In genomic region chrX:19760345-19760744, GRCh38 we compare ENCODE assay signal across 21 cellular contexts.
DNase-seq lines count a peak whose midpoint lies in the region; ATAC-seq and TF ChIP-seq lines count a peak whose summit lies in the region.
"Had no signal": no experiment of that assay in that cellular context is flagged by ENCODE, and none has a peak within 500 bp of the region (broad histone marks: within the 10 kb centered on the region; RNA-seq: fewer than 3 reads in every experiment).

No MANE protein-coding gene starts in this region.

- no peak overlapping the region for H2AFZ ChIP-seq in mesenchymal stem cell (ENCODE audit: low read depth, low read length)

- H3K27me3 ChIP-seq in CD4-positive, CD25-positive, alpha-beta regulatory T cell (ENCODE audit: control insufficient read depth, insufficient read depth, low read length): no peaks in the 10 kb centered on the region
- H3K27me3 ChIP-seq in mesenchymal stem cell (ENCODE audit: control insufficient read depth in 1 of 2, insufficient read depth in 1 of 2, low read length in 2 of 2) (no peaks in the 10 kb centered on the region), tibial nerve (no peaks in the 10 kb centered on the region)
- H3K27me3 ChIP-seq: adrenal gland, ovary, tibial artery had no signal

- no peak overlapping the region for H3K9ac ChIP-seq in mesenchymal stem cell (ENCODE audit: low read length)

- no peak overlapping the region for H2BK15ac ChIP-seq in mesenchymal stem cell (ENCODE audit: low read depth, poor library complexity, severe bottlenecking)

- no peak overlapping the region for H3K4ac ChIP-seq in mesenchymal stem cell (ENCODE audit: low read depth in 1 of 2, low read length in 2 of 2)

- no peak overlapping the region for H3K14ac ChIP-seq in mesenchymal stem cell (ENCODE audit: low read length in 2 of 2)

- peaks cover 26 to 84% (median 50%) of the 10 kb centered on the region in 4 donors for H3K4me1 Mint-ChIP-seq in CD4-positive, CD25-positive, alpha-beta regulatory T cell

- 80% methylated on average over 2 of the region's 2 CpGs for WGBS in mesenchymal stem cell
- 86 to 100% methylated on average over 1 to 2 of the region's 2 CpGs for WGBS in tibial nerve, 2 donors

- no peak overlapping the region for H3K4me3 ChIP-seq in CD4-positive, CD25-positive, alpha-beta regulatory T cell (ENCODE audit: low read depth, low read length)
- H3K4me3 ChIP-seq in mesenchymal stem cell (ENCODE audit: insufficient read depth in 1 of 2, low read depth in 1 of 2, low read length in 2 of 2) (no peak overlapping the region), tibial nerve (no peak overlapping the region)
- H3K4me3 ChIP-seq: adrenal gland, mucosa of descending colon, ovary, smooth muscle cell, tibial artery had no signal

- no peak for TF ChIP-seq EP300 in tibial nerve (IDR thresholded peaks at IDR 0.05)

- ATAC-seq in CD4-positive, CD25-positive, alpha-beta regulatory T cell (ENCODE audit: low read depth in 2 of 2): no peak
- no peak for ATAC-seq in HG03175 (IDR thresholded peaks at IDR 0.05; ENCODE audit: unreplicated experiment)
- no peak for ATAC-seq in HG03097 (IDR thresholded peaks at IDR 0.05; ENCODE audit: low FRiP score, unreplicated experiment)

- H2AK5ac ChIP-seq in mesenchymal stem cell (ENCODE audit: low read length, severe bottlenecking): peak overlapping the region; percentile 78

- H3K9me3 ChIP-seq in CD4-positive, CD25-positive, alpha-beta regulatory T cell (ENCODE audit: control insufficient read depth in 2 of 2, low read length in 2 of 2): no peaks in the 10 kb centered on the region
- no peaks in the 10 kb centered on the region for H3K9me3 ChIP-seq in mesenchymal stem cell (ENCODE audit: control insufficient read depth, low read length)
- H3K9me3 ChIP-seq in tibial nerve: no peaks in the 10 kb centered on the region
- H3K9me3 ChIP-seq: adrenal gland, mucosa of descending colon, ovary had no signal

- H3K18ac ChIP-seq in mesenchymal stem cell (ENCODE audit: low read depth in 1 of 2, low read length in 2 of 2): no peak overlapping the region

- peak overlapping the region in 1 of 4 donors; percentile 30 for H3K4me3 Mint-ChIP-seq in CD4-positive, CD25-positive, alpha-beta regulatory T cell

- no peaks in the 10 kb centered on the region for H3K27me3 Mint-ChIP-seq in CD4-positive, CD25-positive, alpha-beta regulatory T cell

- peaks cover 41% of the 10 kb centered on the region for H3K4me1 ChIP-seq in CD4-positive, CD25-positive, alpha-beta regulatory T cell (ENCODE audit: control insufficient read depth, insufficient read depth, low read length, poor library complexity, severe bottlenecking)
- H3K4me1 ChIP-seq in mesenchymal stem cell (ENCODE audit: control insufficient read depth, insufficient read depth, low read depth, low read length): peaks cover 4% of the 10 kb centered on the region
- peaks cover 0 to 15% (median 0%) of the 10 kb centered on the region in 4 donors for H3K4me1 ChIP-seq in tibial nerve
- H3K4me1 ChIP-seq: adrenal gland, tibial artery had no signal

- TF ChIP-seq CTCF in tibial nerve (IDR thresholded peaks at IDR 0.05): no peak

- TF ChIP-seq POLR2A in tibial nerve (IDR thresholded peaks at IDR 0.05): no peak

- H3K9me3 Mint-ChIP-seq in CD4-positive, CD25-positive, alpha-beta regulatory T cell: no peaks in the 10 kb centered on the region

- DNase-seq in CD4-positive, CD25-positive, alpha-beta regulatory T cell: no peak
- DNase-seq in EL (peak; percentile 3), RPMI7951 (ENCODE audit: low read depth) (peak; percentile 23), mesenchymal stem cell (no peak), tibial nerve (ENCODE audit: low spot score in 2 of 2) (no peak), DMS114 treated with DMSO at 0.1 percent for 48 hours (lab: John Stamatoyannopoulos, UW; ENCODE audit: unreplicated experiment) (no peak)
- DNase-seq: activated T-cell treated with anti-CD3 and anti-CD28 coated beads for 4 hours; adrenal gland; central memory CD4-positive, alpha-beta T cell; effector memory CD4-positive, alpha-beta T cell; hippocampal formation; Kasumi-1; mucosa of descending colon; NCI-H1417; NCI-H2227 treated with DMSO at 0.1 percent for 48 hours; ovary; SHP77; tibial artery had no signal

- no peak overlapping the region for H3K23ac ChIP-seq in mesenchymal stem cell (ENCODE audit: low read length in 2 of 2)

- no peak overlapping the region for H2BK12ac ChIP-seq in mesenchymal stem cell (ENCODE audit: low read length in 2 of 2)

- no peak overlapping the region for H3K4me2 ChIP-seq in mesenchymal stem cell (ENCODE audit: low read length, poor library complexity, severe bottlenecking)
- H3K4me2 ChIP-seq: smooth muscle cell had no signal

- H3K79me1 ChIP-seq in mesenchymal stem cell (replicated peaks; ENCODE audit: low read length, poor library complexity, severe bottlenecking): no peaks in the 10 kb centered on the region

- no peak overlapping the region for H4K91ac ChIP-seq in mesenchymal stem cell (ENCODE audit: low read length)

- H3K36me3 ChIP-seq in CD4-positive, CD25-positive, alpha-beta regulatory T cell (ENCODE audit: control insufficient read depth, insufficient read depth, low read length): no peaks in the 10 kb centered on the region
- no peaks in the 10 kb centered on the region for H3K36me3 ChIP-seq in mesenchymal stem cell (ENCODE audit: control insufficient read depth in 1 of 2, insufficient read depth in 2 of 2, low read depth in 1 of 2, low read length in 2 of 2)
- no peaks in the 10 kb centered on the region for H3K36me3 ChIP-seq in tibial nerve
- H3K36me3 ChIP-seq: adrenal gland, ovary, tibial artery had no signal

- H3K27ac Mint-ChIP-seq in CD4-positive, CD25-positive, alpha-beta regulatory T cell: peak overlapping the region in 1 of 3 donors; percentile 72

- no peak overlapping the region for H4K8ac ChIP-seq in mesenchymal stem cell (ENCODE audit: low read length)

- H2BK120ac ChIP-seq in mesenchymal stem cell (ENCODE audit: low read depth, low read length): no peak overlapping the region

- H2BK5ac ChIP-seq in mesenchymal stem cell (ENCODE audit: low read depth, low read length, poor library complexity, severe bottlenecking): no peak overlapping the region

- peak overlapping the region; percentile 41 for H3K27ac ChIP-seq in CD4-positive, CD25-positive, alpha-beta regulatory T cell (ENCODE audit: insufficient read depth, low read length, poor library complexity, severe bottlenecking)
- H3K27ac ChIP-seq in mesenchymal stem cell (ENCODE audit: low read length, poor library complexity, severe bottlenecking) (peak overlapping the region; percentile 60), tibial nerve (no peak overlapping the region)
- H3K27ac ChIP-seq: adrenal gland, ovary, tibial artery had no signal

- H3K36me3 Mint-ChIP-seq in CD4-positive, CD25-positive, alpha-beta regulatory T cell: peaks cover 6% of the 10 kb centered on the region

Comparison
In these comparisons a context has a peak if more than half of its experiments do, and no peak if none do; other contexts are left out.
1. DNase-seq: peak in EL (single experiment) and RPMI7951 (single experiment); none in CD4-positive, CD25-positive, alpha-beta regulatory T cell (0 of 3), mesenchymal stem cell (single experiment), tibial nerve (0 of 2) and DMS114 treated with DMSO at 0.1 percent for 48 hours (single experiment).
2. H3K27ac ChIP-seq: peak in CD4-positive, CD25-positive, alpha-beta regulatory T cell (single experiment) and mesenchymal stem cell (single experiment); none in tibial nerve (0 of 4).